8 cellular contexts compared by ENCODE assay signal in genomic region chr15:40238927-40239591, GRCh38. TPM values are rescaled to one million over a fixed set of nuclear protein-coding genes. Genes with fewer than 3 reads are reported as not detected.
DNase-seq lines count a peak whose midpoint lies in the region; ATAC-seq and TF ChIP-seq lines count a peak whose summit lies in the region.

Gene PAK6, plus strand, starts transcription at chr15:40239063. Its CDS starts 25,723 bp downstream, at chr15:40264786.

- CTCF ChIA-PET in HEK293 (lab: Yijun Ruan, JAX): interaction anchor here (0.5 to 10.3 kb wide), 6 partner anchors 8 to 68 kb away, joined by 3 to 68 read pairs (median 4); no protein-coding TSS in a partner anchor

- POLR2A ChIA-PET in HEK293 (lab: Yijun Ruan, JAX): interaction anchor here (0.7 to 1.3 kb wide), 2 partner anchors 10 to 16 kb away, joined by 3 to 6 read pairs; no protein-coding TSS in a partner anchor

- peak within 1 kb of the TSS; percentile 26 for H3K4me3 ChIP-seq in HEK293 (ENCODE audit: low read depth, low read length)

- no peaks in the 10 kb centered on the region for H3K36me3 ChIP-seq in HEK293 (ENCODE audit: control insufficient read depth in 2 of 2, insufficient read depth in 1 of 2, low read length in 2 of 2)

- H3K27ac ChIP-seq in HEK293 (ENCODE audit: extremely low read depth, low read depth, low read length) (no peak within 1 kb of the TSS; the same call in 1 of the 2 replicates), caudate nucleus (ENCODE audit: low read depth, low read length) (peak within 1 kb of the TSS; percentile 78)

- TF ChIP-seq CTCF in HEK293 (tag by site-specific recombination; IDR thresholded peaks at IDR 0.05): no peak

- ATAC-seq in HG02763 (IDR thresholded peaks at IDR 0.05; ENCODE audit: unreplicated experiment): no peak

- peak; percentile 41 for DNase-seq in Ammon's horn (ENCODE audit: low spot score)
- DNase-seq in RPMI7951 (ENCODE audit: low read depth): peak; percentile 77
- DNase-seq in caudate nucleus (lab: John Stamatoyannopoulos, UW): peak in 51 of 61 donors; percentile 23 to 97 (median 78)
- peak; percentile 91 for DNase-seq in kidney tubule cell (ENCODE audit: low spot score)
- peak; percentile 9 to 27 for DNase-seq in stimulated activated CD4-positive, alpha-beta T cell treated with anti-CD3 and anti-CD28 coated beads, Interleukin-1b, Interleukin-23, amount 100 ng/mL, for 4 hours (ENCODE audit: low read depth in 2 of 2)
- no peak for DNase-seq in T-helper 9 cell

- H3K9me3 ChIP-seq in HEK293 (ENCODE audit: control insufficient read depth, insufficient read depth, low read depth, low read length): no peaks in the 10 kb centered on the region

- H3K4me1 ChIP-seq in HEK293 (ENCODE audit: control insufficient read depth, insufficient read depth, low read length): peaks cover 5% of the 10 kb centered on the region; the same call in 1 of the 2 replicates

TF ChIP-seq in HEK293, 187 proteins besides CTCF, POLR2A, EP300 and RAD21 (continues in another document):
- TF ChIP-seq ZNF157 (tag by site-specific recombination; IDR thresholded peaks at IDR 0.05) (no peak), OSR2 (tag by site-specific recombination; IDR thresholded peaks at IDR 0.05) (peak; percentile 70), KLF1 (tag by site-specific recombination; IDR thresholded peaks at IDR 0.05) (0 out of 2 replicates have a peak, but pooled peaks have one; percentile 16), ZNF768 (tag by site-specific recombination; IDR thresholded peaks at IDR 0.05) (no peak), ZNF830 (tag by site-specific recombination; IDR thresholded peaks at IDR 0.05; ENCODE audit: low read depth) (no peak), ZNF341 (tag by site-specific recombination; IDR thresholded peaks at IDR 0.05; ENCODE audit: low read depth) (0 out of 2 replicates have a peak, but pooled peaks have one; percentile 24), HOXA7 (CRISPR knock-in tag; IDR thresholded peaks at IDR 0.05; ENCODE audit: borderline replicate concordance) (no peak), TCF7L2 (IDR thresholded peaks at IDR 0.05; ENCODE audit: borderline replicate concordance, low read depth, low read length) (no peak), ZNF704 (tag by site-specific recombination; IDR thresholded peaks at IDR 0.05) (no peak), ZNF560 (tag by site-specific recombination; IDR thresholded peaks at IDR 0.05; ENCODE audit: borderline replicate concordance) (no peak), ZBTB20 (tag by site-specific recombination; IDR thresholded peaks at IDR 0.05) (0 out of 2 replicates have a peak, but pooled peaks have one; percentile 11), IKZF3 (tag by site-specific recombination; IDR thresholded peaks at IDR 0.05) (peak; percentile 75), ZNF555 (tag by site-specific recombination; conservative IDR thresholded peaks at IDR 0.05) (no peak), ATF2 (tag by site-specific recombination; IDR thresholded peaks at IDR 0.05; ENCODE audit: low read depth) (peak; percentile 63; the same call in 1 of the 2 replicates), AEBP2 (tag by site-specific recombination; IDR thresholded peaks at IDR 0.05; ENCODE audit: borderline replicate concordance) (no peak), OVOL3 (tag by site-specific recombination; IDR thresholded peaks at IDR 0.05) (no peak), ZNF561 (tag by site-specific recombination; IDR thresholded peaks at IDR 0.05; ENCODE audit: borderline replicate concordance) (peak; percentile 58; the same call in 1 of the 2 replicates), ZNF549 (tag by site-specific recombination; IDR thresholded peaks at IDR 0.05) (no peak), ZNF280C (tag by site-specific recombination; IDR thresholded peaks at IDR 0.05) (no peak), ZNF530 (tag by site-specific recombination; IDR thresholded peaks at IDR 0.05; ENCODE audit: low read depth) (no peak), ZNF175 (tag by site-specific recombination; IDR thresholded peaks at IDR 0.05) (no peak), SALL2 (tag by site-specific recombination; IDR thresholded peaks at IDR 0.05; ENCODE audit: borderline replicate concordance) (no peak), ZNF221 (tag by site-specific recombination; IDR thresholded peaks at IDR 0.05; ENCODE audit: borderline replicate concordance) (no peak), ZNF585B (tag by site-specific recombination; IDR thresholded peaks at IDR 0.05) (no peak), ZBTB17 (tag by site-specific recombination; IDR thresholded peaks at IDR 0.05) (peak; percentile 44; the same call in 1 of the 2 replicates), GFI1B (tag by site-specific recombination; IDR thresholded peaks at IDR 0.05) (no peak), ZNF114 (tag by site-specific recombination; IDR thresholded peaks at IDR 0.05) (no peak), ZSCAN30 (tag by site-specific recombination; IDR thresholded peaks at IDR 0.05) (peak; percentile 88), ZBTB48 (tag by site-specific recombination; IDR thresholded peaks at IDR 0.05) (no peak), ZNF629 (tag by site-specific recombination; IDR thresholded peaks at IDR 0.05) (peak; percentile 90), ZNF140 (tag by site-specific recombination; IDR thresholded peaks at IDR 0.05) (no peak), ZNF211 (tag by site-specific recombination; IDR thresholded peaks at IDR 0.05; ENCODE audit: low read depth) (no peak), KLF16 (tag by site-specific recombination; IDR thresholded peaks at IDR 0.05) (no peak), TRIM28 (IDR thresholded peaks at IDR 0.05; ENCODE audit: borderline replicate concordance, low read length) (no peak), SP2 (tag by site-specific recombination; IDR thresholded peaks at IDR 0.05) (peak; percentile 21; the same call in 1 of the 2 replicates), ZNF660 (tag by site-specific recombination; IDR thresholded peaks at IDR 0.05) (0 out of 2 replicates have a peak, but pooled peaks have one; percentile 33)
- TF ChIP-seq, protein P1, sequence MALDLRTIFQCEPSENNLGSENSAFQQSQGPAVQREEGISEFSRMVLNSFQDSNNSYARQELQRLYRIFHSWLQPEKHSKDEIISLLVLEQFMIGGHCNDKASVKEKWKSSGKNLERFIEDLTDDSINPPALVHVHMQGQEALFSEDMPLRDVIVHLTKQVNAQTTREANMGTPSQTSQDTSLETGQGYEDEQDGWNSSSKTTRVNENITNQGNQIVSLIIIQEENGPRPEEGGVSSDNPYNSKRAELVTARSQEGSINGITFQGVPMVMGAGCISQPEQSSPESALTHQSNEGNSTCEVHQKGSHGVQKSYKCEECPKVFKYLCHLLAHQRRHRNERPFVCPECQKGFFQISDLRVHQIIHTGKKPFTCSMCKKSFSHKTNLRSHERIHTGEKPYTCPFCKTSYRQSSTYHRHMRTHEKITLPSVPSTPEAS (tag by site-specific recombination; IDR thresholded peaks at IDR 0.05): no peak

RNA-seq across cellular contexts. Expression of gene PAK6, which starts in this region (rescaled TPM):
- total RNA-seq in RPMI7951 (2014; rRNA removed; shearing (Covaris generic)): 7.9 and 9.5 TPM in 2 replicates
